Comparison of ENCODE assay signal across 31 cellular contexts in genomic region chr4:20675786-20676185, GRCh38.
"Had no signal": no experiment of that assay in that cellular context is flagged by ENCODE, and none has a peak within 500 bp of the region (broad histone marks: within the 10 kb centered on the region; RNA-seq: fewer than 3 reads in every experiment).

No MANE protein-coding gene starts in this region.

- H3K9me3 ChIP-seq: adrenal gland, body of pancreas, esophagus squamous epithelium, gastroesophageal sphincter had no signal

- H3K36me3 Mint-ChIP-seq: activated naive CD4-positive, alpha-beta T cell treated with anti-CD3 and anti-CD28 coated beads, Interleukin-2, amount 50 U/mL, for 24 hours; activated naive CD8-positive, alpha-beta T cell treated with anti-CD3 and anti-CD28 coated beads for 36 hours had no signal

- H3K9me3 Mint-ChIP-seq: activated CD8-positive, alpha-beta T cell treated with anti-CD3 and anti-CD28 coated beads for 36 hours; activated naive CD4-positive, alpha-beta T cell treated with anti-CD3 and anti-CD28 coated beads for 36 hours; activated naive CD4-positive, alpha-beta T cell treated with anti-CD3 and anti-CD28 coated beads, Interleukin-2, amount 50 U/mL, for 24 hours; activated naive CD8-positive, alpha-beta T cell treated with anti-CD3 and anti-CD28 coated beads for 36 hours; activated naive CD8-positive, alpha-beta T cell treated with anti-CD3 and anti-CD28 coated beads, Interleukin-2, amount 50 U/mL, for 24 hours; activated T-cell treated with anti-CD3 and anti-CD28 coated beads, Interleukin-2, amount 50 U/mL, for 4 hours; activated T-helper 17 cell treated with anti-CD3 and anti-CD28 coated beads, Interleukin-2, amount 50 U/mL, for 72 hours; effector memory CD8-positive, alpha-beta T cell had no signal

- H3K4me3 ChIP-seq: adrenal gland, body of pancreas, esophagus squamous epithelium, gastroesophageal sphincter had no signal

- H3K4me1 ChIP-seq: adrenal gland, body of pancreas, esophagus squamous epithelium had no signal

- H3K4me3 Mint-ChIP-seq: activated CD8-positive, alpha-beta T cell treated with anti-CD3 and anti-CD28 coated beads for 36 hours; activated naive CD4-positive, alpha-beta T cell treated with anti-CD3 and anti-CD28 coated beads for 36 hours; activated naive CD4-positive, alpha-beta T cell treated with anti-CD3 and anti-CD28 coated beads, Interleukin-2, amount 50 U/mL, for 24 hours; activated naive CD8-positive, alpha-beta T cell treated with anti-CD3 and anti-CD28 coated beads for 36 hours; activated naive CD8-positive, alpha-beta T cell treated with anti-CD3 and anti-CD28 coated beads, Interleukin-2, amount 50 U/mL, for 24 hours; activated T-cell treated with anti-CD3 and anti-CD28 coated beads, Interleukin-2, amount 50 U/mL, for 4 hours; activated T-helper 17 cell treated with anti-CD3 and anti-CD28 coated beads, Interleukin-2, amount 50 U/mL, for 72 hours; effector memory CD8-positive, alpha-beta T cell; WTC11 had no signal

- H3K27ac Mint-ChIP-seq: activated CD8-positive, alpha-beta T cell treated with anti-CD3 and anti-CD28 coated beads for 36 hours; activated naive CD4-positive, alpha-beta T cell treated with anti-CD3 and anti-CD28 coated beads for 36 hours; activated naive CD4-positive, alpha-beta T cell treated with anti-CD3 and anti-CD28 coated beads, Interleukin-2, amount 50 U/mL, for 24 hours; activated naive CD8-positive, alpha-beta T cell treated with anti-CD3 and anti-CD28 coated beads for 36 hours; activated naive CD8-positive, alpha-beta T cell treated with anti-CD3 and anti-CD28 coated beads, Interleukin-2, amount 50 U/mL, for 24 hours; activated T-helper 17 cell treated with anti-CD3 and anti-CD28 coated beads, Interleukin-2, amount 50 U/mL, for 72 hours; effector memory CD8-positive, alpha-beta T cell had no signal

- DNase-seq: activated CD4-positive, alpha-beta T cell treated with anti-CD3 and anti-CD28 coated beads for 48 hours; activated CD4-positive, alpha-beta T cell treated with anti-CD3 and anti-CD28 coated beads, Interleukin-2, amount 50 U/mL, for 1 hour; activated CD4-positive, alpha-beta T cell treated with anti-CD3 and anti-CD28 coated beads, Interleukin-2, amount 50 U/mL, for 48 hours; activated CD8-positive, alpha-beta memory T cell treated with anti-CD3 and anti-CD28 coated beads for 24 hours; activated CD8-positive, alpha-beta T cell treated with anti-CD3 and anti-CD28 coated beads for 36 hours; activated effector memory CD4-positive, alpha-beta T cell treated with Interleukin-2 at 50 U/mL for 16 hours; activated naive CD4-positive, alpha-beta T cell treated with anti-CD3 and anti-CD28 coated beads for 36 hours; activated naive CD8-positive, alpha-beta T cell treated with anti-CD3 and anti-CD28 coated beads for 36 hours; activated naive CD8-positive, alpha-beta T cell treated with anti-CD3 and anti-CD28 coated beads, Interleukin-2, amount 50 U/mL, for 24 hours; activated T-cell treated with anti-CD3 and anti-CD28 coated beads, Interleukin-2, amount 50 U/mL, for 4 hours; adrenal gland; amygdala; aorta; body of pancreas; caudate nucleus; cortex of kidney; dermis blood vessel endothelial cell; effector CD4-positive, alpha-beta T cell; effector memory CD8-positive, alpha-beta T cell; esophagus squamous epithelium; foreskin melanocyte; T-helper 1 cell; T-helper 2 cell had no signal

- H3K27ac ChIP-seq: adrenal gland, body of pancreas, epithelial cell of prostate, esophagus squamous epithelium, gastroesophageal sphincter, VCaP had no signal

- ATAC-seq: activated CD8-positive, alpha-beta T cell treated with anti-CD3 and anti-CD28 coated beads for 36 hours; activated naive CD8-positive, alpha-beta T cell treated with anti-CD3 and anti-CD28 coated beads, Interleukin-2, amount 50 U/mL, for 24 hours; activated T-cell treated with anti-CD3 and anti-CD28 coated beads, Interleukin-2, amount 50 U/mL, for 4 hours; activated T-helper 17 cell treated with anti-CD3 and anti-CD28 coated beads, Interleukin-2, amount 50 U/mL, for 72 hours; body of pancreas; effector memory CD8-positive, alpha-beta T cell; gastroesophageal sphincter had no signal

- H3K36me3 ChIP-seq: adrenal gland, esophagus squamous epithelium, gastroesophageal sphincter had no signal

- H3K4me1 Mint-ChIP-seq: activated naive CD4-positive, alpha-beta T cell treated with anti-CD3 and anti-CD28 coated beads, Interleukin-2, amount 50 U/mL, for 24 hours; activated naive CD8-positive, alpha-beta T cell treated with anti-CD3 and anti-CD28 coated beads for 36 hours; activated naive CD8-positive, alpha-beta T cell treated with anti-CD3 and anti-CD28 coated beads, Interleukin-2, amount 50 U/mL, for 24 hours; activated T-helper 17 cell treated with anti-CD3 and anti-CD28 coated beads, Interleukin-2, amount 50 U/mL, for 72 hours had no signal

- H3K27me3 ChIP-seq: adrenal gland, body of pancreas, esophagus squamous epithelium, gastroesophageal sphincter had no signal

- FAIRE-seq: colon, endothelial cell of umbilical vein had no signal
